ENCODE assay signal across 9 cellular contexts in genomic region chr4:112910109-112910736, GRCh38.
A peak's percentile ranks its signal among the peaks of the same experiment; 100 is the strongest.
DNase-seq lines count a peak whose midpoint lies in the region; ATAC-seq and TF ChIP-seq lines count a peak whose summit lies in the region.
"Had no signal": no experiment of that assay in that cellular context is flagged by ENCODE, and none has a peak within 500 bp of the region (broad histone marks: within the 10 kb centered on the region; RNA-seq: fewer than 3 reads in every experiment).

No MANE protein-coding gene starts in this region.

- H3K4me3 ChIP-seq in smooth muscle cell = peak overlapping the region; percentile 29

- H3K9me3 ChIP-seq in smooth muscle cell (replicated peaks; ENCODE audit: low read depth) = no peaks in the 10 kb centered on the region

- 24% methylated on average over 7 of the region's 7 CpGs for WGBS in smooth muscle cell (ENCODE audit: low lambda C conversion rate)

- POLR2A ChIA-PET in RWPE1 (lab: Yijun Ruan, JAX; ENCODE audit: low non-redundant PET) = no interaction called here

- no peaks in the 10 kb centered on the region for H3F3A ChIP-seq in smooth muscle cell (ENCODE audit: low read depth)

- no peaks in the 10 kb centered on the region for H3K79me2 ChIP-seq in smooth muscle cell (ENCODE audit: low read depth)

- DNase-seq in NCI-H1105 treated with DMSO at 0.1 percent for 48 hours (lab: John Stamatoyannopoulos, UW) (peak; percentile 55), globus pallidus (ENCODE audit: low spot score) (peak; percentile 87), smooth muscle cell (lab: John Stamatoyannopoulos, UW; ENCODE audit: unreplicated experiment) (no peak), RWPE1 (ENCODE audit: low spot score) (no peak), NOMO-1 treated with DMSO at 0.1 percent for 48 hours (lab: John Stamatoyannopoulos, UW; ENCODE audit: unreplicated experiment) (no peak)
- DNase-seq: stimulated activated naive CD4-positive, alpha-beta T cell had no signal

- H3K27ac ChIP-seq in smooth muscle cell (ENCODE audit: low read depth) (peak overlapping the region; percentile 21), RWPE1 (no peak overlapping the region)

- ATAC-seq in GM18867 (IDR thresholded peaks at IDR 0.05; ENCODE audit: unreplicated experiment) (peak; percentile 56), HG03342 (IDR thresholded peaks at IDR 0.05; ENCODE audit: unreplicated experiment) (no peak), HG03139 (IDR thresholded peaks at IDR 0.05; ENCODE audit: unreplicated experiment) (no peak)

- no peaks in the 10 kb centered on the region for H3K27me3 ChIP-seq in smooth muscle cell (ENCODE audit: low read depth)

- no peak overlapping the region for H3K9ac ChIP-seq in smooth muscle cell (ENCODE audit: low read depth)

- peak overlapping the region; percentile 84 for H2AFZ ChIP-seq in smooth muscle cell (ENCODE audit: low read depth)

- H3K4me1 ChIP-seq in smooth muscle cell (ENCODE audit: low read depth) = peaks cover 34% of the 10 kb centered on the region

- H3K36me3 ChIP-seq in smooth muscle cell (ENCODE audit: low read depth) = no peaks in the 10 kb centered on the region

- CTCF ChIA-PET in RWPE1 (lab: Yijun Ruan, JAX) = no interaction called here

- H4K20me1 ChIP-seq in smooth muscle cell (ENCODE audit: low read depth) = no peaks in the 10 kb centered on the region

- H3K4me2 ChIP-seq in smooth muscle cell = peak overlapping the region; percentile 82

- no peak for TF ChIP-seq CTCF in smooth muscle cell (IDR thresholded peaks at IDR 0.05; ENCODE audit: borderline replicate concordance, insufficient read depth, poor library complexity, severe bottlenecking)
- no peak for TF ChIP-seq CTCF in RWPE1 (conservative IDR thresholded peaks at IDR 0.05; ENCODE audit: low read depth)

Comparison
In these comparisons a context has a peak if more than half of its experiments do, and no peak if none do; other contexts are left out.
1. DNase-seq: peak in NCI-H1105 treated with DMSO at 0.1 percent for 48 hours (single experiment) and globus pallidus (single experiment); none in smooth muscle cell (single experiment), RWPE1 (single experiment) and NOMO-1 treated with DMSO at 0.1 percent for 48 hours (single experiment).